ENCODE assay signal across 9 cellular contexts in genomic region chr11:33716236-33716635, GRCh38. TPM values are rescaled to one million over a fixed set of nuclear protein-coding genes. Genes with fewer than 3 reads are reported as not detected.
A peak's percentile ranks its signal among the peaks of the same experiment; 100 is the strongest.
DNase-seq lines count a peak whose midpoint lies in the region; ATAC-seq and TF ChIP-seq lines count a peak whose summit lies in the region.
"Had no signal": no experiment of that assay in that cellular context is flagged by ENCODE, and none has a peak within 500 bp of the region (broad histone marks: within the 10 kb centered on the region; RNA-seq: fewer than 3 reads in every experiment).

No MANE protein-coding gene starts in this region.

- POLR2A ChIA-PET in SK-N-SH (lab: Yijun Ruan, JAX) = no interaction called here

- H4K20me1 ChIP-seq in SK-N-SH (ENCODE audit: insufficient read depth) = peaks cover 13% of the 10 kb centered on the region

- no peak overlapping the region for H2AFZ ChIP-seq in SK-N-SH (ENCODE audit: low read depth)

- intact Hi-C loops in heart left ventricle (cut with DNase I) = no loop called here
- intact Hi-C loops in left cardiac atrium (cut with DNase I) = no loop called here
- intact Hi-C loops in heart right ventricle (cut with DNase I) = loop anchor here in 2 of 10 donors (2.0 to 10.0 kb wide), 2 partner anchors 21 to 451 kb away; partner anchors contain the start of gene CD59 (in 1 of the 2)
- intact Hi-C loops in vagina (cut with DNase I) = no loop called here

- no peak for TF ChIP-seq POLR2A in heart left ventricle (IDR thresholded peaks at IDR 0.05)
- TF ChIP-seq POLR2A in vagina (IDR thresholded peaks at IDR 0.05) = no peak

- no peak overlapping the region for H3K4me3 ChIP-seq in heart left ventricle
- H3K4me3 ChIP-seq in SK-N-SH (ENCODE audit: low read depth in 2 of 2, low read length in 1 of 2) = no peak overlapping the region
- H3K4me3 ChIP-seq in heart right ventricle = no peak overlapping the region
- H3K4me3 ChIP-seq in vagina = no peak overlapping the region

- peak; percentile 61 for TF ChIP-seq RAD21 in SK-N-SH (IDR thresholded peaks at IDR 0.05; ENCODE audit: low read length)

- peaks cover 99% of the 10 kb centered on the region for H3K79me2 ChIP-seq in SK-N-SH (ENCODE audit: insufficient read depth)

- no peak overlapping the region for H3K9ac ChIP-seq in SK-N-SH

- H3K27ac ChIP-seq in heart left ventricle = peak overlapping the region; percentile 27 to 81 (median 67)
- peak overlapping the region in 1 of 2 experiments; percentile 21; a peak in 1 of 4 replicates for H3K27ac ChIP-seq in SK-N-SH (ENCODE audit: low read depth in 2 of 2, low read length in 1 of 2)
- H3K27ac ChIP-seq in heart right ventricle = peak overlapping the region; percentile 13 to 99 (median 66)
- H3K27ac ChIP-seq in vagina = peak overlapping the region; percentile 31

- H3F3A ChIP-seq in SK-N-SH (replicated peaks; ENCODE audit: insufficient read depth) = peaks cover 22% of the 10 kb centered on the region

- no peaks in the 10 kb centered on the region for H3K27me3 ChIP-seq in heart left ventricle
- no peaks in the 10 kb centered on the region for H3K27me3 ChIP-seq in SK-N-SH (ENCODE audit: insufficient read depth)
- no peaks in the 10 kb centered on the region for H3K27me3 ChIP-seq in heart right ventricle
- no peaks in the 10 kb centered on the region for H3K27me3 ChIP-seq in vagina

- CTCF ChIA-PET in SK-N-SH (lab: Yijun Ruan, JAX) = interaction anchor here (0.9 to 3.6 kb wide), 15 partner anchors 9 to 351 kb away, joined by 3 to 31 read pairs (median 3); no protein-coding TSS in a partner anchor

- H3K36me3 ChIP-seq in heart left ventricle (peaks cover 3 to 100% (median 98%) of the 10 kb centered on the region in 9 donors), SK-N-SH (replicated peaks in 1 of 2; ENCODE audit: control insufficient read depth in 1 of 2, insufficient read depth in 2 of 2, low read length in 1 of 2) (peaks cover 67 to 87% of the 10 kb centered on the region in 2 experiments), heart right ventricle (peaks cover 0 to 100% (median 41%) of the 10 kb centered on the region in 9 donors), vagina (peaks cover 0 to 69% of the 10 kb centered on the region in 2 donors)

- H3K9me3 ChIP-seq in heart left ventricle = no peaks in the 10 kb centered on the region
- no peaks in the 10 kb centered on the region for H3K9me3 ChIP-seq in SK-N-SH
- H3K9me3 ChIP-seq in heart right ventricle = no peaks in the 10 kb centered on the region
- no peaks in the 10 kb centered on the region for H3K9me3 ChIP-seq in vagina

- H3K4me1 ChIP-seq in heart left ventricle (peaks cover 3 to 90% (median 56%) of the 10 kb centered on the region in 12 donors), SK-N-SH (ENCODE audit: control insufficient read depth in 1 of 2, insufficient read depth in 2 of 2, low read depth in 1 of 2, low read length in 1 of 2) (peaks cover 4 to 20% of the 10 kb centered on the region in 2 experiments; a peak in 3 of 4 replicates), heart right ventricle (peaks cover 8 to 78% (median 65%) of the 10 kb centered on the region in 9 donors), vagina (peaks cover 40% of the 10 kb centered on the region)

- no peaks in the 10 kb centered on the region for H3K9me2 ChIP-seq in SK-N-SH

- DNase-seq in heart left ventricle = no peak
- DNase-seq in left cardiac atrium = no peak
- peak; percentile 23 for DNase-seq in SK-N-SH
- no peak for DNase-seq in heart right ventricle
- DNase-seq in vagina (ENCODE audit: extremely low spot score in 2 of 2) = no peak

- WGBS in heart left ventricle, 4 donors = 59 to 75% (median 63%) methylated on average over 2 of the region's 2 CpGs
- WGBS in SK-N-SH (ENCODE audit: low lambda C conversion rate) = 66% methylated on average over 2 of the region's 2 CpGs
- 60 to 73% methylated on average over 2 of the region's 2 CpGs for WGBS in heart right ventricle, 2 donors

- no peak for TF ChIP-seq EP300 in SK-N-SH (IDR thresholded peaks at IDR 0.05; ENCODE audit: borderline replicate concordance in 1 of 2, low read depth in 1 of 2, low read length in 1 of 2)

- no peak overlapping the region for H3K4me2 ChIP-seq in SK-N-SH

- ATAC-seq in heart left ventricle = peak in 1 of 4 donors; percentile 46
- no peak for ATAC-seq in left cardiac atrium
- ATAC-seq in heart right ventricle = peak in 3 of 8 donors; percentile 28 to 49 (median 45)
- ATAC-seq in HG02571 (IDR thresholded peaks at IDR 0.05; ENCODE audit: unreplicated experiment) = no peak
- no peak for ATAC-seq in HG03108 (IDR thresholded peaks at IDR 0.05; ENCODE audit: unreplicated experiment)
- no peak for ATAC-seq in HG02678 (IDR thresholded peaks at IDR 0.05; ENCODE audit: unreplicated experiment)

- TF ChIP-seq CTCF in heart left ventricle (IDR thresholded peaks at IDR 0.05) (peak; percentile 8 to 63 (median 36)), SK-N-SH (IDR thresholded peaks at IDR 0.05) (peak; percentile 56), heart right ventricle (IDR thresholded peaks at IDR 0.05) (peak in 7 of 9 donors; percentile 28 to 62 (median 52)), vagina (IDR thresholded peaks at IDR 0.05) (no peak)

TF ChIP-seq in SK-N-SH, 30 proteins besides CTCF, POLR2A, EP300 and RAD21:
- TF ChIP-seq SMC3 (IDR thresholded peaks at IDR 0.05; ENCODE audit: low read depth, low read length) (peak; percentile 30), POLR2AphosphoS5 (IDR thresholded peaks at IDR 0.05; ENCODE audit: low read depth, low read length) (no peak), RFX5 (IDR thresholded peaks at IDR 0.05; ENCODE audit: low read length) (no peak)

RNA-seq across cellular contexts. Expression of gene C11orf91, which starts 15.6 kb away (rescaled TPM):
- total RNA-seq in heart left ventricle (under 1 TPM in 4 of 9 donors, not detected in 5; 0.56 to 1.00 (median 0.70) TPM), left cardiac atrium (1 to 10 TPM in 1 of 2 donors, under 1 TPM in 1; 0.29 to 1.7 TPM), heart right ventricle (1 to 10 TPM in 1 of 10 donors, not detected in 9; 3.0 TPM), vagina (not detected)
- polyA plus RNA-seq in heart left ventricle (not detected), SK-N-SH (2012; rRNA removed) (0.10 and 0.15 TPM in 2 replicates), heart right ventricle (under 1 TPM in 1 of 2 donors, not detected in 1; 0.17 TPM)
- polyA plus RNA-seq in SK-N-SH (2012; cell fraction: cytosol; rRNA removed) = 0.12 and 0.14 TPM in 2 replicates
- 0.14 and 0.45 TPM in 2 replicates for polyA plus RNA-seq in SK-N-SH (2012; cell fraction: nucleus; rRNA removed)
- total RNA-seq: activated CD8-positive, alpha-beta memory T cell treated with anti-CD3 and anti-CD28 coated beads for 36 hours had no signal

RNA-seq across cellular contexts. Expression of gene CD59, which starts 20.0 kb away (rescaled TPM):
- total RNA-seq in heart left ventricle (1,000 to 10,000 TPM in 3 of 9 donors, 100 to 1,000 TPM in 6; 588 to 1,434 (median 930) TPM), left cardiac atrium (100 to 1,000 TPM; 633 to 874 TPM), heart right ventricle (1,000 to 10,000 TPM in 3 of 10 donors, 100 to 1,000 TPM in 7; 676 to 1,261 (median 764) TPM), vagina (272 TPM)
- polyA plus RNA-seq in heart left ventricle (1,000 to 10,000 TPM in 1 of 2 donors, 100 to 1,000 TPM in 1; 133 to 1,175 TPM), SK-N-SH (2012; rRNA removed) (616 and 849 TPM in 2 replicates), heart right ventricle (100 to 1,000 TPM; 120 to 758 TPM)
- 705 and 770 TPM in 2 replicates for polyA plus RNA-seq in SK-N-SH (2012; cell fraction: cytosol; rRNA removed)
- polyA plus RNA-seq in SK-N-SH (2012; cell fraction: nucleus; rRNA removed) = 216 and 380 TPM in 2 replicates

RNA-seq across cellular contexts. Expression of gene FBXO3, which starts 58.1 kb away (rescaled TPM):
- 10 to 100 TPM; 47.3 to 72.8 (median 52.4) TPM for total RNA-seq in heart left ventricle
- 10 to 100 TPM; 25.7 to 35.4 TPM for polyA plus RNA-seq in heart left ventricle
- total RNA-seq in left cardiac atrium = 10 to 100 TPM; 30.5 to 31.8 TPM
- 17.9 and 27.0 TPM in 2 replicates for polyA plus RNA-seq in SK-N-SH (2012; rRNA removed)
- polyA plus RNA-seq in SK-N-SH (2012; cell fraction: cytosol; rRNA removed) = 21.6 and 26.1 TPM in 2 replicates
- polyA plus RNA-seq in SK-N-SH (2012; cell fraction: nucleus; rRNA removed) = 8.6 and 26.3 TPM in 2 replicates
- 10 to 100 TPM; 43.4 to 72.5 (median 59.5) TPM for total RNA-seq in heart right ventricle
- polyA plus RNA-seq in heart right ventricle = 10 to 100 TPM; 21.9 to 31.2 TPM
- total RNA-seq in vagina = 29.7 TPM

Comparison
In these comparisons a context has a peak if more than half of its experiments do, and no peak if none do; other contexts are left out.
1. CTCF ChIP-seq: peak in heart left ventricle (12 of 12), SK-N-SH (single experiment) and heart right ventricle (7 of 9); none in vagina (0 of 3).